In genomic region chr2:203870481-203870880, GRCh38 we compare ENCODE assay signal across 19 cellular contexts. TPM values are rescaled to one million over a fixed set of nuclear protein-coding genes. Genes with fewer than 3 reads are reported as not detected.
A peak's percentile ranks its signal among the peaks of the same experiment; 100 is the strongest.
DNase-seq lines count a peak whose midpoint lies in the region; ATAC-seq and TF ChIP-seq lines count a peak whose summit lies in the region.
"Had no signal": no experiment of that assay in that cellular context is flagged by ENCODE, and none has a peak within 500 bp of the region (broad histone marks: within the 10 kb centered on the region; RNA-seq: fewer than 3 reads in every experiment).

No MANE protein-coding gene starts in this region.

- H3K27me3 ChIP-seq in A673 (replicated peaks; ENCODE audit: insufficient read depth, low read depth, low read length, poor library complexity): peaks cover 18% of the 10 kb centered on the region
- H3K27me3 ChIP-seq: gastroesophageal sphincter, uterus had no signal

- H3K27me3 Mint-ChIP-seq in stimulated activated naive CD8-positive, alpha-beta T cell treated with anti-CD3 and anti-CD28 coated beads, Interleukin-15, Interleukin-2, amounts not matched to agents 100 ng/mL and 50 ng/mL, for 24 hours: no peaks in the 10 kb centered on the region
- no peaks in the 10 kb centered on the region for H3K27me3 Mint-ChIP-seq in activated CD8-positive, alpha-beta T cell treated with anti-CD3 and anti-CD28 coated beads, Interleukin-2, amount 10 ng/mL, durations not matched to agents 7 days and 5 days (ENCODE audit: low read depth)
- H3K27me3 Mint-ChIP-seq in dendritic cell treated with granulocyte-macrophage colony-stimulating factor and Interleukin-4, amounts not matched to agents 40 ng/mL and 50 ng/mL, for 4 days: peaks cover 5% of the 10 kb centered on the region

- intact Hi-C loops in dendritic cell treated with granulocyte-macrophage colony-stimulating factor and Interleukin-4, amounts not matched to agents 40 ng/mL and 50 ng/mL, for 4 days (cut with micrococcal nuclease): loop anchor here (2.0 to 5.0 kb wide), 2 partner anchors 38 to 53 kb away; no protein-coding TSS in a partner anchor
- intact Hi-C loops in A673 (cut with micrococcal nuclease; ENCODE audit: unreplicated experiment): no loop called here

- no peak for ATAC-seq in stimulated activated naive CD8-positive, alpha-beta T cell treated with anti-CD3 and anti-CD28 coated beads, Interleukin-15, Interleukin-2, amounts not matched to agents 100 U/mL and 50 U/mL, for 24 hours
- no peak for ATAC-seq in activated CD8-positive, alpha-beta T cell treated with anti-CD3 and anti-CD28 coated beads, Interleukin-2, amount 10 ng/mL, durations not matched to agents 7 days and 5 days
- ATAC-seq in GM21381 (IDR thresholded peaks at IDR 0.05; ENCODE audit: unreplicated experiment) (no peak), GM18502 (IDR thresholded peaks at IDR 0.05; ENCODE audit: poor library complexity, unreplicated experiment) (no peak)

- H3K9me3 ChIP-seq in A673 (ENCODE audit: low read depth, low read length, poor library complexity, severe bottlenecking): no peaks in the 10 kb centered on the region
- H3K9me3 ChIP-seq: gastroesophageal sphincter, uterus had no signal

- peaks cover 75% of the 10 kb centered on the region for H3K36me3 Mint-ChIP-seq in stimulated activated naive CD8-positive, alpha-beta T cell treated with anti-CD3 and anti-CD28 coated beads, Interleukin-15, Interleukin-2, amounts not matched to agents 100 ng/mL and 50 ng/mL, for 24 hours (ENCODE audit: low read depth)
- peaks cover 40% of the 10 kb centered on the region for H3K36me3 Mint-ChIP-seq in activated CD8-positive, alpha-beta T cell treated with anti-CD3 and anti-CD28 coated beads, Interleukin-2, amount 10 ng/mL, durations not matched to agents 7 days and 5 days (ENCODE audit: low read depth)
- peaks cover 7% of the 10 kb centered on the region for H3K36me3 Mint-ChIP-seq in dendritic cell treated with granulocyte-macrophage colony-stimulating factor and Interleukin-4, amounts not matched to agents 40 ng/mL and 50 ng/mL, for 4 days (ENCODE audit: low read depth)

- no peaks in the 10 kb centered on the region for H3K36me3 ChIP-seq in A673 (ENCODE audit: insufficient read depth, low read length, poor library complexity, severe bottlenecking)
- H3K36me3 ChIP-seq: gastroesophageal sphincter, uterus had no signal

- CTCF ChIA-PET in activated CD8-positive, alpha-beta T cell treated with anti-CD3 and anti-CD28 coated beads, Interleukin-2, amount 10 ng/mL, durations not matched to agents 7 days and 5 days (lab: Charles Lee): interaction anchor here (0.8 to 8.5 kb wide), 9 partner anchors 10 to 197 kb away, joined by 3 to 82 read pairs (median 10); no protein-coding TSS in a partner anchor
- CTCF ChIA-PET in A673 (lab: Charles Lee): no interaction called here

- no TSS peak for BruUV-seq in A673 (replicated peaks; lab: Mats Ljungman, UMichigan)

- H3K4me1 ChIP-seq in A673 (ENCODE audit: insufficient read depth, low read length, poor library complexity, severe bottlenecking): no peaks in the 10 kb centered on the region
- H3K4me1 ChIP-seq: gastroesophageal sphincter, uterus had no signal

- H3K27ac ChIP-seq in A673 (ENCODE audit: low read depth, low read length, poor library complexity, severe bottlenecking): no peak overlapping the region
- H3K27ac ChIP-seq: dorsolateral prefrontal cortex, uterus had no signal

- DNase-seq in stimulated activated naive CD8-positive, alpha-beta T cell treated with anti-CD3 and anti-CD28 coated beads, Interleukin-15, Interleukin-2, amounts not matched to agents 100 U/mL and 50 U/mL, for 24 hours: no peak
- DNase-seq in activated CD8-positive, alpha-beta T cell treated with anti-CD3 and anti-CD28 coated beads, Interleukin-2, amount 10 ng/mL, durations not matched to agents 7 days and 5 days: no peak
- DNase-seq in A673 (ENCODE audit: low spot score): no peak
- DNase-seq: activated CD8-positive, alpha-beta memory T cell treated with anti-CD3 and anti-CD28 coated beads, Interleukin-2, amount 50 U/mL, for 48 hours; dorsolateral prefrontal cortex; erythroblast; mesenchymal stem cell; NCI-H1930; NCI-H510A treated with DMSO at 0.1 percent for 48 hours; nephron progenitor cell; SHP77; uterus had no signal

- peak overlapping the region; percentile 93 for H3K4me3 Mint-ChIP-seq in stimulated activated naive CD8-positive, alpha-beta T cell treated with anti-CD3 and anti-CD28 coated beads, Interleukin-15, Interleukin-2, amounts not matched to agents 100 ng/mL and 50 ng/mL, for 24 hours
- peak overlapping the region; percentile 78 for H3K4me3 Mint-ChIP-seq in activated CD8-positive, alpha-beta T cell treated with anti-CD3 and anti-CD28 coated beads, Interleukin-2, amount 10 ng/mL, durations not matched to agents 7 days and 5 days
- H3K4me3 Mint-ChIP-seq in dendritic cell treated with granulocyte-macrophage colony-stimulating factor and Interleukin-4, amounts not matched to agents 40 ng/mL and 50 ng/mL, for 4 days: no peak overlapping the region
- H3K4me3 Mint-ChIP-seq: nephron progenitor cell had no signal

- peak overlapping the region; percentile 96 for H3K27ac Mint-ChIP-seq in stimulated activated naive CD8-positive, alpha-beta T cell treated with anti-CD3 and anti-CD28 coated beads, Interleukin-15, Interleukin-2, amounts not matched to agents 100 ng/mL and 50 ng/mL, for 24 hours
- peak overlapping the region; percentile 97 for H3K27ac Mint-ChIP-seq in activated CD8-positive, alpha-beta T cell treated with anti-CD3 and anti-CD28 coated beads, Interleukin-2, amount 10 ng/mL, durations not matched to agents 7 days and 5 days
- H3K27ac Mint-ChIP-seq in dendritic cell treated with granulocyte-macrophage colony-stimulating factor and Interleukin-4, amounts not matched to agents 40 ng/mL and 50 ng/mL, for 4 days: peak overlapping the region; percentile 87
- H3K27ac Mint-ChIP-seq: nephron progenitor cell had no signal

- POLR2A ChIA-PET in activated CD8-positive, alpha-beta T cell treated with anti-CD3 and anti-CD28 coated beads, Interleukin-2, amount 10 ng/mL, durations not matched to agents 7 days and 5 days (lab: Charles Lee): interaction anchor here (0.6 to 6.0 kb wide), 14 partner anchors 10 to 190 kb away, joined by 3 to 34 read pairs (median 10); partner anchors contain the start of genes CD28 and ICOS
- POLR2A ChIA-PET in A673 (lab: Charles Lee; ENCODE audit: low non-redundant PET): no interaction called here

- H3K9me3 Mint-ChIP-seq in stimulated activated naive CD8-positive, alpha-beta T cell treated with anti-CD3 and anti-CD28 coated beads, Interleukin-15, Interleukin-2, amounts not matched to agents 100 ng/mL and 50 ng/mL, for 24 hours: peaks cover 10% of the 10 kb centered on the region
- H3K9me3 Mint-ChIP-seq in activated CD8-positive, alpha-beta T cell treated with anti-CD3 and anti-CD28 coated beads, Interleukin-2, amount 10 ng/mL, durations not matched to agents 7 days and 5 days (ENCODE audit: insufficient read depth): peaks cover 13% of the 10 kb centered on the region
- peaks cover 9% of the 10 kb centered on the region for H3K9me3 Mint-ChIP-seq in dendritic cell treated with granulocyte-macrophage colony-stimulating factor and Interleukin-4, amounts not matched to agents 40 ng/mL and 50 ng/mL, for 4 days
- H3K9me3 Mint-ChIP-seq: nephron progenitor cell had no signal

- peaks cover 91% of the 10 kb centered on the region for H3K4me1 Mint-ChIP-seq in stimulated activated naive CD8-positive, alpha-beta T cell treated with anti-CD3 and anti-CD28 coated beads, Interleukin-15, Interleukin-2, amounts not matched to agents 100 ng/mL and 50 ng/mL, for 24 hours (ENCODE audit: low read depth)
- peaks cover 86% of the 10 kb centered on the region for H3K4me1 Mint-ChIP-seq in activated CD8-positive, alpha-beta T cell treated with anti-CD3 and anti-CD28 coated beads, Interleukin-2, amount 10 ng/mL, durations not matched to agents 7 days and 5 days (ENCODE audit: low read depth)
- peaks cover 67% of the 10 kb centered on the region for H3K4me1 Mint-ChIP-seq in dendritic cell treated with granulocyte-macrophage colony-stimulating factor and Interleukin-4, amounts not matched to agents 40 ng/mL and 50 ng/mL, for 4 days (ENCODE audit: low read depth)
- H3K4me1 Mint-ChIP-seq: nephron progenitor cell had no signal

- H3K4me3 ChIP-seq in A673 (ENCODE audit: low read depth, low read length, poor library complexity, severe bottlenecking): no peak overlapping the region
- H3K4me3 ChIP-seq: dorsolateral prefrontal cortex, gastroesophageal sphincter, smooth muscle cell, uterus had no signal

- no peak for TF ChIP-seq CTCF in A673 (conservative IDR thresholded peaks at IDR 0.05; ENCODE audit: low read depth, low read length)

RNA-seq across cellular contexts. Expression of gene CTLA4, which starts 2.9 kb away (rescaled TPM):
- total RNA-seq in activated CD8-positive, alpha-beta T cell treated with anti-CD3 and anti-CD28 coated beads, Interleukin-2, amount 10 ng/mL, durations not matched to agents 7 days and 5 days: 1 to 10 TPM; 3.8 to 4.7 TPM
- total RNA-seq in A673 (2021): not detected in 2 replicates
- total RNA-seq: posterior vena cava, smooth muscle cell had no signal
